Comparison of ENCODE assay signal across 12 cellular contexts in genomic region chr3:153215971-153216370, GRCh38. TPM values are rescaled to one million over a fixed set of nuclear protein-coding genes. Genes with fewer than 3 reads are reported as not detected.
A peak's percentile ranks its signal among the peaks of the same experiment; 100 is the strongest.
DNase-seq lines count a peak whose midpoint lies in the region; TF ChIP-seq lines count a peak whose summit lies in the region.
"Had no signal": no experiment of that assay in that cellular context is flagged by ENCODE, and none has a peak within 500 bp of the region (broad histone marks: within the 10 kb centered on the region; RNA-seq: fewer than 3 reads in every experiment).

No MANE protein-coding gene starts in this region.

- CTCF ChIA-PET in mammary epithelial cell (lab: Charles Lee; ENCODE audit: low non-redundant PET): no interaction called here

- H3K9me3 ChIP-seq in GM23248 (ENCODE audit: low read depth) (no peaks in the 10 kb centered on the region), mammary epithelial cell (replicated peaks; ENCODE audit: insufficient read depth, low read length) (no peaks in the 10 kb centered on the region)

- H3K9me2 ChIP-seq in GM23248 (ENCODE audit: insufficient read depth): no peaks in the 10 kb centered on the region

- TF ChIP-seq CTCF in cardiac fibroblast (IDR thresholded peaks at IDR 0.05; ENCODE audit: low read depth, low read length) (no peak), fibroblast of the aortic adventitia (IDR thresholded peaks at IDR 0.05; ENCODE audit: insufficient read depth, low read length) (no peak), mammary epithelial cell (conservative IDR thresholded peaks at IDR 0.05 in 1 of 2, IDR thresholded peaks at IDR 0.05 in 1 of 2; ENCODE audit: extremely low read depth in 1 of 2, insufficient read depth in 1 of 2, low read depth in 1 of 2, low read length in 2 of 2) (no peak)

- H3K79me1 ChIP-seq in mesendoderm (ENCODE audit: low read length): no peaks in the 10 kb centered on the region

- no peak overlapping the region for H4K5ac ChIP-seq in mesendoderm (ENCODE audit: low read length)

- no peak overlapping the region for H3K4ac ChIP-seq in mesendoderm (ENCODE audit: low read depth, low read length)

- no peak overlapping the region for H3K4me2 ChIP-seq in GM23248 (ENCODE audit: unreplicated experiment)
- no peak overlapping the region for H3K4me2 ChIP-seq in mesendoderm (ENCODE audit: low read length)
- no peak overlapping the region for H3K4me2 ChIP-seq in mammary epithelial cell (ENCODE audit: insufficient read depth, low read depth, low read length)

- BruUV-seq in mammary epithelial cell (replicated peaks; lab: Mats Ljungman, UMichigan): no TSS peak

- dilution Hi-C loops in mammary epithelial cell (cut with HindIII; ENCODE audit: low sequenced_read_pairs): no loop called here

- no peaks in the 10 kb centered on the region for H3K36me3 ChIP-seq in GM23248 (ENCODE audit: low read depth)
- no peaks in the 10 kb centered on the region for H3K36me3 ChIP-seq in mesendoderm (ENCODE audit: control insufficient read depth, insufficient read depth, low read length)
- no peaks in the 10 kb centered on the region for H3K36me3 ChIP-seq in mammary epithelial cell (ENCODE audit: insufficient read depth, low read length)

- H3K27ac ChIP-seq in GM23248: no peak overlapping the region
- H3K27ac ChIP-seq in mesendoderm (ENCODE audit: low read depth, low read length): no peak overlapping the region
- H3K27ac ChIP-seq in mammary epithelial cell (ENCODE audit: insufficient read depth, low read depth, low read length): no peak overlapping the region

- H3K4me1 ChIP-seq in GM23248 (ENCODE audit: insufficient read depth) (peaks cover 11% of the 10 kb centered on the region), mesendoderm (ENCODE audit: control insufficient read depth, low read depth, low read length) (no peaks in the 10 kb centered on the region), mammary epithelial cell (ENCODE audit: insufficient read depth, low read length) (peaks cover 13% of the 10 kb centered on the region)

- H3K9ac ChIP-seq in GM23248 (no peak overlapping the region), mesendoderm (ENCODE audit: low read length) (no peak overlapping the region), mammary epithelial cell (ENCODE audit: insufficient read depth, low read length) (no peak overlapping the region)

- H3K4me3 ChIP-seq in GM23248 (no peak overlapping the region), cardiac fibroblast (replicated peaks in 1 of 2; ENCODE audit: low read depth in 2 of 2, low read length in 2 of 2) (no peak overlapping the region), fibroblast of the aortic adventitia (ENCODE audit: low read depth, low read length) (no peak overlapping the region), skeletal muscle cell (ENCODE audit: low read depth, low read length) (no peak overlapping the region), mesendoderm (ENCODE audit: low read length) (no peak overlapping the region), mammary epithelial cell (replicated peaks in 1 of 3; ENCODE audit: insufficient read depth in 1 of 3, low read depth in 2 of 3, low read length in 3 of 3) (no peak overlapping the region)
- H3K4me3 ChIP-seq: K562 had no signal

- H3K56ac ChIP-seq in mesendoderm (ENCODE audit: low read length): no peak overlapping the region

- intact Hi-C loops in mammary epithelial cell (cut with micrococcal nuclease): no loop called here

- no peak overlapping the region for H3K18ac ChIP-seq in mesendoderm (ENCODE audit: low read length)

- H4K20me1 ChIP-seq in GM23248 (ENCODE audit: insufficient read depth): no peaks in the 10 kb centered on the region
- H4K20me1 ChIP-seq in mammary epithelial cell (ENCODE audit: insufficient read depth, low read length): no peaks in the 10 kb centered on the region

- H3K27me3 ChIP-seq in GM23248 (replicated peaks; ENCODE audit: insufficient read depth) (no peaks in the 10 kb centered on the region), mesendoderm (ENCODE audit: insufficient read depth, low read length, poor library complexity) (no peaks in the 10 kb centered on the region), mammary epithelial cell (ENCODE audit: insufficient read depth, low read length) (no peaks in the 10 kb centered on the region)

- H2BK15ac ChIP-seq in mesendoderm (replicated peaks; ENCODE audit: low read depth): no peak overlapping the region

- no peak overlapping the region for H2BK120ac ChIP-seq in mesendoderm (ENCODE audit: low read depth, low read length)

- H2AFZ ChIP-seq in GM23248: no peak overlapping the region
- H2AFZ ChIP-seq in mammary epithelial cell (ENCODE audit: low read depth, low read length): no peak overlapping the region

- H2AK5ac ChIP-seq in mesendoderm (ENCODE audit: low read length): no peak overlapping the region

- no peak overlapping the region for H2BK5ac ChIP-seq in mesendoderm (ENCODE audit: low read length)

- peaks cover 23% of the 10 kb centered on the region for H3F3A ChIP-seq in GM23248 (ENCODE audit: insufficient read depth)

- DNase-seq in GM23248: peak; percentile 29
- peak; percentile 59 to 76 for DNase-seq in cardiac fibroblast (ENCODE audit: low read depth in 2 of 2)
- DNase-seq in fibroblast of the aortic adventitia (ENCODE audit: low read depth): peak; percentile 98
- DNase-seq in skeletal muscle cell (ENCODE audit: low read depth): peak; percentile 73
- DNase-seq in NCI-H2227 treated with DMSO at 0.1 percent for 48 hours (lab: John Stamatoyannopoulos, UW): no peak
- DNase-seq in mesendoderm: no peak
- DNase-seq in mammary epithelial cell: no peak
- DNase-seq: C1 segment of cervical spinal cord, NCI-H1048, NCI-H146, PC-3 had no signal

- in situ Hi-C loops in GM23248 (cut with MboI): no loop called here
- in situ Hi-C loops in mammary epithelial cell (cut with MboI; ENCODE audit: low sequenced_read_pairs in 2 of 2): no loop called here

- H3K23ac ChIP-seq in mesendoderm (ENCODE audit: low read length): no peak overlapping the region

- no peak overlapping the region for H4K8ac ChIP-seq in mesendoderm (ENCODE audit: low read depth, low read length)

- WGBS in GM23248 (ENCODE audit: low coverage in 1 of 2, low lambda C conversion rate in 2 of 2, missing lambda C conversion rate in 2 of 2), 2 experiments: 37 to 43% methylated on average over 5 of the region's 5 CpGs
- no CpG with 5 or more reads among the region's 5 CpGs for WGBS in mesendoderm (ENCODE audit: extremely low coverage, insufficient coverage, low lambda C conversion rate)
- WGBS in mammary epithelial cell (ENCODE audit: low coverage, missing lambda C conversion rate): 78% methylated on average over 5 of the region's 5 CpGs

- no peaks in the 10 kb centered on the region for H3K79me2 ChIP-seq in GM23248 (ENCODE audit: insufficient read depth)
- no peaks in the 10 kb centered on the region for H3K79me2 ChIP-seq in mesendoderm (ENCODE audit: control insufficient read depth, insufficient read depth, low read length)
- no peaks in the 10 kb centered on the region for H3K79me2 ChIP-seq in mammary epithelial cell (ENCODE audit: insufficient read depth, low read length)

RNA-seq across cellular contexts. Expression of gene RAP2B, which starts 53.9 kb away (rescaled TPM):
- total RNA-seq in GM23248 (2014; rRNA removed; shearing (Covaris generic)): 10.9 and 12.9 TPM in 2 replicates
- polyA plus RNA-seq in GM23248 (2016; fragmentation: Nextera tagmentation; extraction: Ambion mirVana) (13.1 and 13.2 TPM in 2 replicates), mammary epithelial cell (13.0 TPM)
- total RNA-seq in fibroblast of the aortic adventitia (ENCODE audit: low replicate concordance) (24.8 and 49.5 TPM in 2 replicates), mammary epithelial cell (10 to 100 TPM; 19.3 to 39.7 TPM)
- polyA plus RNA-seq in mesendoderm (2013, experiment 1 of 2): 19.7 TPM
- 19.7 TPM for polyA plus RNA-seq in mesendoderm (2013, experiment 2 of 2)
- 25.1 TPM for polyA minus RNA-seq in mammary epithelial cell

Comparison
In these comparisons a context has a peak if more than half of its experiments do, and no peak if none do; other contexts are left out.
1. DNase-seq: peak in GM23248 (single experiment), cardiac fibroblast (2 of 2), fibroblast of the aortic adventitia (single experiment) and skeletal muscle cell (single experiment); none in NCI-H2227 treated with DMSO at 0.1 percent for 48 hours (single experiment), mesendoderm (single experiment) and mammary epithelial cell (single experiment).